Comparison of ENCODE assay signal across 9 cellular contexts in genomic region chr3:66394261-66395249, GRCh38.
A peak's percentile ranks its signal among the peaks of the same experiment; 100 is the strongest.
DNase-seq lines count a peak whose midpoint lies in the region; ATAC-seq, FAIRE-seq and TF ChIP-seq lines count a peak whose summit lies in the region.
"Had no signal": no experiment of that assay in that cellular context is flagged by ENCODE, and none has a peak within 500 bp of the region (broad histone marks: within the 10 kb centered on the region; RNA-seq: fewer than 3 reads in every experiment).

No MANE protein-coding gene starts in this region.

- peaks cover 44% of the 10 kb centered on the region for H3K4me1 Mint-ChIP-seq in activated naive CD4-positive, alpha-beta T cell treated with anti-CD3 and anti-CD28 coated beads for 36 hours (ENCODE audit: low read depth)
- H3K4me1 Mint-ChIP-seq in astrocyte (ENCODE audit: low read depth, unreplicated experiment) = peaks cover 24% of the 10 kb centered on the region

- TF ChIP-seq POLR2A in right lobe of liver (IDR thresholded peaks at IDR 0.05) = no peak

- H3K4me3 Mint-ChIP-seq in activated naive CD4-positive, alpha-beta T cell treated with anti-CD3 and anti-CD28 coated beads for 36 hours = no peak overlapping the region
- no peak overlapping the region for H3K4me3 Mint-ChIP-seq in astrocyte (ENCODE audit: unreplicated experiment)

- no peaks in the 10 kb centered on the region for H3K27me3 ChIP-seq in astrocyte (ENCODE audit: insufficient read depth, low read length)
- no peaks in the 10 kb centered on the region for H3K27me3 ChIP-seq in right lobe of liver
- no peaks in the 10 kb centered on the region for H3K27me3 ChIP-seq in tibial artery
- H3K27me3 ChIP-seq: MG63 had no signal

- H3K4me1 ChIP-seq in astrocyte (ENCODE audit: insufficient read depth, low read length) = peaks cover 32% of the 10 kb centered on the region
- no peaks in the 10 kb centered on the region for H3K4me1 ChIP-seq in right lobe of liver
- H3K4me1 ChIP-seq in tibial artery = peaks cover 0 to 66% (median 49%) of the 10 kb centered on the region in 4 donors

- peak; percentile 72 for FAIRE-seq in astrocyte (lab: Jason Lieb, UNC)

- peak overlapping the region; percentile 34 for H3K9ac ChIP-seq in astrocyte (ENCODE audit: low read length)

- no peak for TF ChIP-seq CTCF in astrocyte (IDR thresholded peaks at IDR 0.05; ENCODE audit: insufficient read depth, low read depth, low read length)
- TF ChIP-seq CTCF in right lobe of liver (IDR thresholded peaks at IDR 0.05) = no peak
- TF ChIP-seq CTCF in tibial artery (IDR thresholded peaks at IDR 0.05) = no peak

- peak overlapping the region; percentile 82 for H3K27ac Mint-ChIP-seq in activated naive CD4-positive, alpha-beta T cell treated with anti-CD3 and anti-CD28 coated beads for 36 hours
- H3K27ac Mint-ChIP-seq in astrocyte (ENCODE audit: unreplicated experiment) = peak overlapping the region; percentile 56

- H3K4me2 ChIP-seq in astrocyte (ENCODE audit: low read length) = peak overlapping the region; percentile 75

- peaks cover 14% of the 10 kb centered on the region for H3K36me3 ChIP-seq in astrocyte (ENCODE audit: insufficient read depth, low read length)
- peaks cover 0 to 37% (median 7%) of the 10 kb centered on the region in 4 donors for H3K36me3 ChIP-seq in right lobe of liver
- H3K36me3 ChIP-seq in tibial artery = peaks cover 16 to 66% (median 39%) of the 10 kb centered on the region in 3 donors
- H3K36me3 ChIP-seq: MG63 had no signal

- H3K79me2 ChIP-seq in astrocyte (ENCODE audit: insufficient read depth, low read length) = no peaks in the 10 kb centered on the region

- peaks cover 32% of the 10 kb centered on the region for H3K36me3 Mint-ChIP-seq in activated naive CD4-positive, alpha-beta T cell treated with anti-CD3 and anti-CD28 coated beads for 36 hours (ENCODE audit: low read depth)
- peaks cover 45% of the 10 kb centered on the region for H3K36me3 Mint-ChIP-seq in astrocyte (ENCODE audit: low read depth, unreplicated experiment)

- 71% methylated on average over 11 of the region's 15 CpGs for WGBS in right lobe of liver (ENCODE audit: insufficient coverage, low coverage, low lambda C conversion rate, missing lambda C conversion rate)

- CTCF ChIA-PET in activated naive CD4-positive, alpha-beta T cell treated with anti-CD3 and anti-CD28 coated beads for 36 hours (lab: Charles Lee) = interaction anchor here (0.6 to 1.8 kb wide), 3 partner anchors 13 to 235 kb away, joined by 3 to 11 read pairs (median 4); no protein-coding TSS in a partner anchor

- no peaks in the 10 kb centered on the region for H3K27me3 Mint-ChIP-seq in activated naive CD4-positive, alpha-beta T cell treated with anti-CD3 and anti-CD28 coated beads for 36 hours (ENCODE audit: low read depth)
- H3K27me3 Mint-ChIP-seq in astrocyte (ENCODE audit: low read depth, unreplicated experiment) = no peaks in the 10 kb centered on the region

- DNase-seq in activated naive CD4-positive, alpha-beta T cell treated with anti-CD3 and anti-CD28 coated beads for 36 hours = no peak
- no peak for DNase-seq in activated naive CD4-positive, alpha-beta T cell treated with Interleukin-2 at 50 U/mL for 16 hours
- DNase-seq in astrocyte (ENCODE audit: low read depth) (peak; percentile 91), right lobe of liver (no peak), tibial artery (peak in 1 of 2 donors; percentile 55)
- no peak for DNase-seq in stimulated activated CD4-positive, alpha-beta T cell treated with anti-CD3 and anti-CD28 coated beads, Interleukin-4, amount 100 ng/mL, for 4 hours
- DNase-seq in activated CD8-positive, alpha-beta memory T cell treated with anti-CD3 and anti-CD28 coated beads for 24 hours = no peak
- DNase-seq: MG63 had no signal

- H3K4me3 ChIP-seq in astrocyte (ENCODE audit: insufficient read depth, low read depth, low read length) (no peak overlapping the region), right lobe of liver (no peak overlapping the region), tibial artery (peak overlapping the region in 1 of 2 donors; percentile 10)
- H3K4me3 ChIP-seq: MG63 had no signal

- H4K20me1 ChIP-seq in astrocyte (ENCODE audit: insufficient read depth, low read length) = no peaks in the 10 kb centered on the region

- H3K27ac ChIP-seq in astrocyte (ENCODE audit: low read depth, low read length) (peak overlapping the region; percentile 65), right lobe of liver (no peak overlapping the region), tibial artery (peak overlapping the region; percentile 73)

- intact Hi-C loops in activated naive CD4-positive, alpha-beta T cell treated with anti-CD3 and anti-CD28 coated beads for 36 hours (cut with micrococcal nuclease) = loop anchor here (1.0 to 5.0 kb wide), 4 partner anchors 91 to 423 kb away; partner anchors contain the start of gene LRIG1
- intact Hi-C loops in right lobe of liver (cut with DNase I) (no loop called here), tibial artery (cut with DNase I; ENCODE audit: low total_unique reads) (no loop called here)

- H3K9me3 Mint-ChIP-seq in activated naive CD4-positive, alpha-beta T cell treated with anti-CD3 and anti-CD28 coated beads for 36 hours = no peaks in the 10 kb centered on the region
- no peaks in the 10 kb centered on the region for H3K9me3 Mint-ChIP-seq in astrocyte (ENCODE audit: unreplicated experiment)

- peak; percentile 47 to 65 (median 50) for ATAC-seq in right lobe of liver
- no peak for ATAC-seq in GM18868 (IDR thresholded peaks at IDR 0.05; ENCODE audit: unreplicated experiment)

- H2AFZ ChIP-seq in astrocyte (ENCODE audit: low read depth, low read length) = no peak overlapping the region

- H3K9me3 ChIP-seq in astrocyte (ENCODE audit: insufficient read depth, low read depth, low read length) (no peaks in the 10 kb centered on the region), right lobe of liver (no peaks in the 10 kb centered on the region), tibial artery (no peaks in the 10 kb centered on the region)
- H3K9me3 ChIP-seq: MG63 had no signal

Comparison
In these comparisons a context has a peak if more than half of its experiments do, and no peak if none do; other contexts are left out.
1. H3K27ac ChIP-seq: peak in astrocyte (single experiment) and tibial artery (2 of 2); none in right lobe of liver (0 of 3).